17 cellular contexts compared by ENCODE assay signal in the genomic region with DNA sequence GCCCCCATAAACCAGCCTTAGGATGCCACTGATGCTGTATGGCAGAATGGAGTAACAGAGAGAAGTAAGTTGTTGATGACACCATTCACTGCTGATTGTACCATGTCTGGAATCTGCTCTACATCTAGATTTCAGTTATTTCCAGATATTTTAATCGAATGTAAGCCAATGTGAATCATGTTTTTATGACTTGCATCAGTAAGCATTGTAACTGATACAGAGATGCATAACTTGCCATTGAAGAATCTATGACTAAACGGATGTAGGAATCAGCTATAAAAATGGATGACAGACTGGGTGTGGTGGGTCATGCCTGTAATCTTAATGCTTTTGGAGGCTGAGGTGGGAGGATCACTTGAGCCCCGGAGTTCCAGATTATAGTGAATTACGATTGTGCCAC.
DNase-seq lines count a peak whose midpoint lies in the region; ATAC-seq and TF ChIP-seq lines count a peak whose summit lies in the region.
"Had no signal": no experiment of that assay in that cellular context is flagged by ENCODE, and none has a peak within 500 bp of the region (broad histone marks: within the 10 kb centered on the region; RNA-seq: fewer than 3 reads in every experiment).

No MANE protein-coding gene starts in this region.

- no peaks in the 10 kb centered on the region for H3K9me3 Mint-ChIP-seq in MCF 10A (ENCODE audit: unreplicated experiment)
- peaks cover 0 to 14% (median 0%) of the 10 kb centered on the region in 9 donors for H3K9me3 Mint-ChIP-seq in naive thymus-derived CD8-positive, alpha-beta T cell
- H3K9me3 Mint-ChIP-seq: type B pancreatic cell had no signal

- H3K79me2 ChIP-seq in mammary epithelial cell (ENCODE audit: insufficient read depth, low read length): no peaks in the 10 kb centered on the region

- ATAC-seq in RWPE2 (ENCODE audit: low read depth) (peak; percentile 90), GM21576 (IDR thresholded peaks at IDR 0.05; ENCODE audit: unreplicated experiment) (no peak)
- no peak for ATAC-seq in naive thymus-derived CD8-positive, alpha-beta T cell
- ATAC-seq: A549; heart right ventricle; stimulated activated naive B cell treated with anti-CD40 and anti-IgM and Interleukin-4, amounts not matched to agents 10 μg/mL and 1 μg/mL and 100 μg/mL, for 72 hours had no signal

- no peak overlapping the region for H3K9ac ChIP-seq in mammary epithelial cell (ENCODE audit: insufficient read depth, low read length)

- TF ChIP-seq CTCF in mammary epithelial cell (conservative IDR thresholded peaks at IDR 0.05 in 1 of 2, IDR thresholded peaks at IDR 0.05 in 1 of 2; ENCODE audit: extremely low read depth in 1 of 2, insufficient read depth in 1 of 2, low read depth in 1 of 2, low read length in 2 of 2): no peak
- no peak for TF ChIP-seq CTCF in MCF 10A (IDR thresholded peaks at IDR 0.05; ENCODE audit: unreplicated experiment)
- no peak for TF ChIP-seq CTCF in RWPE2 (IDR thresholded peaks at IDR 0.05; ENCODE audit: poor library complexity, severe bottlenecking)

- no peak overlapping the region for H3K27ac Mint-ChIP-seq in MCF 10A (ENCODE audit: low read depth, unreplicated experiment)
- peak overlapping the region in 2 of 10 donors; percentile 3 to 26 for H3K27ac Mint-ChIP-seq in naive thymus-derived CD8-positive, alpha-beta T cell
- H3K27ac Mint-ChIP-seq: mesothelial cell of epicardium; stimulated activated naive B cell treated with anti-CD40 and anti-IgM and Interleukin-4, amounts not matched to agents 10 μg/mL and 1 μg/mL and 100 μg/mL, for 72 hours; type B pancreatic cell had no signal

- in situ Hi-C loops in mammary epithelial cell (cut with MboI; ENCODE audit: low sequenced_read_pairs in 2 of 2): no loop called here

- no peaks in the 10 kb centered on the region for H3K27me3 Mint-ChIP-seq in MCF 10A (ENCODE audit: insufficient read depth, unreplicated experiment)
- peaks cover 0 to 2% (median 0%) of the 10 kb centered on the region in 5 donors for H3K27me3 Mint-ChIP-seq in naive thymus-derived CD8-positive, alpha-beta T cell
- H3K27me3 Mint-ChIP-seq: type B pancreatic cell had no signal

- peaks cover 15% of the 10 kb centered on the region for H3K4me1 Mint-ChIP-seq in MCF 10A (ENCODE audit: insufficient read depth, unreplicated experiment)
- H3K4me1 Mint-ChIP-seq in naive thymus-derived CD8-positive, alpha-beta T cell: peaks cover 3 to 18% (median 10%) of the 10 kb centered on the region in 4 donors
- H3K4me1 Mint-ChIP-seq: mesothelial cell of epicardium; stimulated activated naive B cell treated with anti-CD40 and anti-IgM and Interleukin-4, amounts not matched to agents 10 μg/mL and 1 μg/mL and 100 μg/mL, for 72 hours had no signal

- peaks cover 4% of the 10 kb centered on the region for H3K4me1 ChIP-seq in mammary epithelial cell (ENCODE audit: insufficient read depth, low read length)
- H3K4me1 ChIP-seq in RWPE2 (ENCODE audit: insufficient read depth, poor library complexity, severe bottlenecking): peaks cover 16% of the 10 kb centered on the region
- H3K4me1 ChIP-seq: A549, heart right ventricle had no signal

- H3K9me3 ChIP-seq in mammary epithelial cell (replicated peaks; ENCODE audit: insufficient read depth, low read length) (no peaks in the 10 kb centered on the region), RWPE2 (ENCODE audit: severe bottlenecking) (no peaks in the 10 kb centered on the region)
- H3K9me3 ChIP-seq: A549, heart right ventricle had no signal

- no TSS peak for BruUV-seq in mammary epithelial cell (replicated peaks; lab: Mats Ljungman, UMichigan)
- BruUV-seq in MCF 10A (replicated peaks; lab: Mats Ljungman, UMichigan): no TSS peak

- H2AFZ ChIP-seq in mammary epithelial cell (ENCODE audit: low read depth, low read length): no peak overlapping the region

- no peak overlapping the region for H3K4me3 Mint-ChIP-seq in MCF 10A (ENCODE audit: unreplicated experiment)
- H3K4me3 Mint-ChIP-seq in naive thymus-derived CD8-positive, alpha-beta T cell: no peak overlapping the region
- H3K4me3 Mint-ChIP-seq: mesothelial cell of epicardium; stimulated activated naive B cell treated with anti-CD40 and anti-IgM and Interleukin-4, amounts not matched to agents 10 μg/mL and 1 μg/mL and 100 μg/mL, for 72 hours; type B pancreatic cell had no signal

- H3K27me3 ChIP-seq in mammary epithelial cell (ENCODE audit: insufficient read depth, low read length) (no peaks in the 10 kb centered on the region), RWPE2 (ENCODE audit: insufficient read depth, poor library complexity, severe bottlenecking) (no peaks in the 10 kb centered on the region)
- H3K27me3 ChIP-seq: heart right ventricle had no signal

- H3K36me3 ChIP-seq in mammary epithelial cell (ENCODE audit: insufficient read depth, low read length): no peaks in the 10 kb centered on the region
- H3K36me3 ChIP-seq in RWPE2 (ENCODE audit: low read depth): no peaks in the 10 kb centered on the region
- H3K36me3 ChIP-seq: heart right ventricle had no signal

- POLR2A ChIA-PET in MCF 10A (lab: Yijun Ruan, JAX): interaction anchor here (1.5 kb wide), 1 partner anchor 31 kb away, joined by 3 read pairs; no protein-coding TSS in a partner anchor
- POLR2A ChIA-PET in naive thymus-derived CD8-positive, alpha-beta T cell (lab: Charles Lee): no interaction called here

- dilution Hi-C loops in mammary epithelial cell (cut with HindIII; ENCODE audit: low sequenced_read_pairs): no loop called here

- 62% methylated on average over 4 of the region's 4 CpGs for WGBS in mammary epithelial cell (ENCODE audit: low coverage, missing lambda C conversion rate)

- CTCF ChIA-PET in mammary epithelial cell (lab: Charles Lee; ENCODE audit: low non-redundant PET) (no interaction called here), MCF 10A (lab: Yijun Ruan, JAX) (interaction anchor here (0.7 kb wide), 1 partner anchor 458 kb away, joined by 4 read pairs; no protein-coding TSS in a partner anchor)

- H3K27ac ChIP-seq in mammary epithelial cell (ENCODE audit: insufficient read depth, low read depth, low read length) (no peak overlapping the region), RWPE2 (ENCODE audit: poor library complexity, severe bottlenecking) (peak overlapping the region; percentile 67)
- H3K27ac ChIP-seq: A549, heart right ventricle had no signal

- DNase-seq in mammary epithelial cell: peak; percentile 32
- no peak for DNase-seq in MCF 10A (ENCODE audit: unreplicated experiment)
- no peak for DNase-seq in RWPE2 (ENCODE audit: low spot score)
- DNase-seq in fibroblast of peridontal ligament (ENCODE audit: extremely low read depth): peak; percentile 66
- no peak for DNase-seq in NCI-H1417 treated with DMSO at 0.1 percent for 48 hours (lab: John Stamatoyannopoulos, UW)
- DNase-seq in dedifferentiated amniotic fluid mesenchymal stem cell (ENCODE audit: extremely low spot score): no peak
- no peak for DNase-seq in naive thymus-derived CD8-positive, alpha-beta T cell
- DNase-seq: activated T-cell treated with anti-CD3 and anti-CD28 coated beads, Interleukin-2, amount 50 U/mL, for 48 hours; GDM1; heart right ventricle; Kasumi-1; kidney; stimulated activated naive B cell treated with anti-CD40 and anti-IgM and Interleukin-4, amounts not matched to agents 10 μg/mL and 1 μg/mL and 100 μg/mL, for 72 hours had no signal

- H3K4me2 ChIP-seq in mammary epithelial cell (ENCODE audit: insufficient read depth, low read depth, low read length): no peak overlapping the region
- H3K4me2 ChIP-seq: A549 had no signal

- H3K4me3 ChIP-seq in mammary epithelial cell (replicated peaks in 1 of 3; ENCODE audit: insufficient read depth in 1 of 3, low read depth in 2 of 3, low read length in 3 of 3): no peak overlapping the region
- H3K4me3 ChIP-seq in RWPE2 (ENCODE audit: severe bottlenecking): no peak overlapping the region
- H3K4me3 ChIP-seq: A549, heart right ventricle had no signal

- H4K20me1 ChIP-seq in mammary epithelial cell (ENCODE audit: insufficient read depth, low read length): no peaks in the 10 kb centered on the region

- intact Hi-C loops in mammary epithelial cell (cut with micrococcal nuclease): no loop called here
- intact Hi-C loops in MCF 10A (cut with micrococcal nuclease): no loop called here

- H3K36me3 Mint-ChIP-seq in MCF 10A (ENCODE audit: insufficient read depth, unreplicated experiment): no peaks in the 10 kb centered on the region
- peaks cover 0 to 4% (median 2%) of the 10 kb centered on the region in 3 donors for H3K36me3 Mint-ChIP-seq in naive thymus-derived CD8-positive, alpha-beta T cell
- H3K36me3 Mint-ChIP-seq: mesothelial cell of epicardium; stimulated activated naive B cell treated with anti-CD40 and anti-IgM and Interleukin-4, amounts not matched to agents 10 μg/mL and 1 μg/mL and 100 μg/mL, for 72 hours; type B pancreatic cell had no signal

Comparison
In these comparisons a context has a peak if more than half of its experiments do, and no peak if none do; other contexts are left out.
1. DNase-seq: peak in mammary epithelial cell (single experiment) and fibroblast of peridontal ligament (single experiment); none in MCF 10A (single experiment), RWPE2 (single experiment), NCI-H1417 treated with DMSO at 0.1 percent for 48 hours (single experiment), dedifferentiated amniotic fluid mesenchymal stem cell (single experiment) and naive thymus-derived CD8-positive, alpha-beta T cell (0 of 10).